ENCODE assay signal across 21 cellular contexts in genomic region chr20:43300887-43301286, GRCh38.
"Had no signal": no experiment of that assay in that cellular context is flagged by ENCODE, and none has a peak within 500 bp of the region (broad histone marks: within the 10 kb centered on the region; RNA-seq: fewer than 3 reads in every experiment).

No MANE protein-coding gene starts in this region.

- H3K27me3 ChIP-seq: MG63 had no signal

- H3K27ac ChIP-seq: RWPE1 had no signal

- DNase-seq: Karpas-422, KG1, MG63, NCI-H1092, NCI-H1105 treated with DMSO at 0.1 percent for 48 hours, NCI-H1417 treated with DMSO at 0.1 percent for 48 hours, NCI-H146, NCI-H1694 treated with DMSO at 0.1 percent for 48 hours, NCI-H1930, NCI-H2081, NCI-H2107, NCI-H2227 treated with DMSO at 0.1 percent for 48 hours, NCI-H524, NCI-H526 treated with DMSO at 0.1 percent for 48 hours, NCI-H748 treated with DMSO at 0.1 percent for 48 hours, PC-3, SHP77, SK-N-SH, SW 1271 had no signal

- H3K36me3 ChIP-seq: MG63 had no signal

- H3K9ac ChIP-seq: SK-N-SH had no signal

- ATAC-seq: Panc1, PC-3 had no signal

- H3K9me3 ChIP-seq: MG63, SK-N-SH had no signal

- H3K4me3 ChIP-seq: MG63 had no signal

- H3K4me2 ChIP-seq: SK-N-SH had no signal

- H3K9me2 ChIP-seq: SK-N-SH had no signal
